Comparison of ENCODE assay signal across 17 cellular contexts in the genomic region with DNA sequence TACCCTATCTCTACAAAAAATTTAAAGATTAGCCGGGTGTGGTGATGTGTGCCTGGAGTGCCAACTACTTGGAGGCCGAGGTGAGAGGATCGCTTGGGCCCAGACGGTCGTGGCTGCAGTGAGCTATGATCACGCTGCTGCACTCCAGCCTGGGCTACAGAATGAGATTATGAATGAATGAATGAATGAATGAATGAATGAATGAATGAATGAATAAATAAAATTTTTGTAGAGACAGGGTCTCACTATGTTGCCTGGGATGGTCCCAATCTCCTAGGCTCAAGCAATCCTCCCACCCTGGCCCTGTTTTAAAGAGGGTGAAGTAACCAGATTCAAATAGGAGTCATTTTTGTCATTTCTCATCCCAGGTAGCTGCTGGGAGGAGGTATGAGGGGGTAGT.
DNase-seq lines count a peak whose midpoint lies in the region; ATAC-seq and TF ChIP-seq lines count a peak whose summit lies in the region.
"Had no signal": no experiment of that assay in that cellular context is flagged by ENCODE, and none has a peak within 500 bp of the region (broad histone marks: within the 10 kb centered on the region; RNA-seq: fewer than 3 reads in every experiment).

No MANE protein-coding gene starts in this region.

- H3K4me3 Mint-ChIP-seq in activated naive CD4-positive, alpha-beta T cell treated with anti-CD3 and anti-CD28 coated beads for 36 hours: peak overlapping the region; percentile 67
- H3K4me3 Mint-ChIP-seq in CD8-positive, alpha-beta T cell: no peak overlapping the region
- peak overlapping the region; percentile 16 for H3K4me3 Mint-ChIP-seq in activated naive CD8-positive, alpha-beta T cell treated with anti-CD3 and anti-CD28 coated beads for 36 hours
- H3K4me3 Mint-ChIP-seq in naive thymus-derived CD8-positive, alpha-beta T cell: no peak overlapping the region

- peaks cover 5% of the 10 kb centered on the region for H3K36me3 ChIP-seq in CD8-positive, alpha-beta T cell (ENCODE audit: insufficient read depth, low read length)
- H3K36me3 ChIP-seq: MG63 had no signal

- H3K27me3 ChIP-seq in CD8-positive, alpha-beta T cell (ENCODE audit: insufficient read depth, low read length): no peaks in the 10 kb centered on the region
- H3K27me3 ChIP-seq: MG63 had no signal

- POLR2A ChIA-PET in CD8-positive, alpha-beta T cell (lab: Charles Lee): interaction anchor here (0.8 to 1.5 kb wide), 2 partner anchors 19 to 21 kb away, joined by 4 to 5 read pairs; no protein-coding TSS in a partner anchor
- POLR2A ChIA-PET in naive thymus-derived CD8-positive, alpha-beta T cell (lab: Charles Lee): interaction anchor here (1.4 kb wide), 1 partner anchor 44 kb away, joined by 4 read pairs; no protein-coding TSS in a partner anchor

- no peaks in the 10 kb centered on the region for H3K9me3 ChIP-seq in CD8-positive, alpha-beta T cell (ENCODE audit: low read length)
- H3K9me3 ChIP-seq: MG63 had no signal

- intact Hi-C loops in activated naive CD4-positive, alpha-beta T cell treated with anti-CD3 and anti-CD28 coated beads for 36 hours (cut with micrococcal nuclease): no loop called here
- intact Hi-C loops in CD8-positive, alpha-beta T cell (cut with DNase I, micrococcal nuclease): no loop called here

- H3K27me3 Mint-ChIP-seq in activated naive CD4-positive, alpha-beta T cell treated with anti-CD3 and anti-CD28 coated beads for 36 hours (ENCODE audit: low read depth): no peaks in the 10 kb centered on the region
- H3K27me3 Mint-ChIP-seq in CD8-positive, alpha-beta T cell (ENCODE audit: low read depth): no peaks in the 10 kb centered on the region
- no peaks in the 10 kb centered on the region for H3K27me3 Mint-ChIP-seq in activated naive CD8-positive, alpha-beta T cell treated with anti-CD3 and anti-CD28 coated beads for 36 hours
- H3K27me3 Mint-ChIP-seq in naive thymus-derived CD8-positive, alpha-beta T cell: no peaks in the 10 kb centered on the region

- no peak overlapping the region for H3K27ac ChIP-seq in CD8-positive, alpha-beta T cell (ENCODE audit: low read depth, low read length)
- H3K27ac ChIP-seq: PC-9 had no signal

- no peak for DNase-seq in activated naive CD4-positive, alpha-beta T cell treated with anti-CD3 and anti-CD28 coated beads for 36 hours
- DNase-seq in activated naive CD4-positive, alpha-beta T cell treated with anti-CD3 and anti-CD28 coated beads, Interleukin-2, amount 50 U/mL, for 16 hours: no peak
- no peak for DNase-seq in CD8-positive, alpha-beta T cell
- no peak for DNase-seq in activated naive CD8-positive, alpha-beta T cell treated with anti-CD3 and anti-CD28 coated beads for 36 hours
- DNase-seq in naive thymus-derived CD8-positive, alpha-beta T cell: no peak
- DNase-seq in T-helper 9 cell: no peak
- no peak for DNase-seq in HCEC 1CT
- DNase-seq: C1 segment of cervical spinal cord, Calu3, DMS53, Karpas-422, MG63, NCI-H1092, NCI-H146, NCI-H2081 treated with DMSO at 0.1 percent for 48 hours, NCI-H510A treated with DMSO at 0.1 percent for 48 hours had no signal

- H3K27ac Mint-ChIP-seq in activated naive CD4-positive, alpha-beta T cell treated with anti-CD3 and anti-CD28 coated beads for 36 hours: peak overlapping the region; percentile 72
- peak overlapping the region; percentile 67 for H3K27ac Mint-ChIP-seq in CD8-positive, alpha-beta T cell
- H3K27ac Mint-ChIP-seq in activated naive CD8-positive, alpha-beta T cell treated with anti-CD3 and anti-CD28 coated beads for 36 hours: peak overlapping the region; percentile 43
- H3K27ac Mint-ChIP-seq in naive thymus-derived CD8-positive, alpha-beta T cell: peak overlapping the region in 8 of 10 donors; percentile 52 to 92 (median 68)

- CTCF ChIA-PET in activated naive CD4-positive, alpha-beta T cell treated with anti-CD3 and anti-CD28 coated beads for 36 hours (lab: Charles Lee): interaction anchor here (0.6 to 1.0 kb wide), 2 partner anchors 154 to 172 kb away, joined by 3 to 6 read pairs; no protein-coding TSS in a partner anchor
- CTCF ChIA-PET in CD8-positive, alpha-beta T cell (lab: Charles Lee): interaction anchor here (1.2 kb wide), 1 partner anchor 11 kb away, joined by 3 read pairs; no protein-coding TSS in a partner anchor

- no peaks in the 10 kb centered on the region for H3K9me3 Mint-ChIP-seq in activated naive CD4-positive, alpha-beta T cell treated with anti-CD3 and anti-CD28 coated beads for 36 hours
- no peaks in the 10 kb centered on the region for H3K9me3 Mint-ChIP-seq in CD8-positive, alpha-beta T cell
- peaks cover 2% of the 10 kb centered on the region for H3K9me3 Mint-ChIP-seq in activated naive CD8-positive, alpha-beta T cell treated with anti-CD3 and anti-CD28 coated beads for 36 hours
- no peaks in the 10 kb centered on the region for H3K9me3 Mint-ChIP-seq in naive thymus-derived CD8-positive, alpha-beta T cell

- H3K4me1 ChIP-seq in CD8-positive, alpha-beta T cell (ENCODE audit: insufficient read depth, low read length): peaks cover 67% of the 10 kb centered on the region

- ATAC-seq in CD8-positive, alpha-beta T cell: no peak
- no peak for ATAC-seq in naive thymus-derived CD8-positive, alpha-beta T cell

- peaks cover 88% of the 10 kb centered on the region for H3K4me1 Mint-ChIP-seq in activated naive CD4-positive, alpha-beta T cell treated with anti-CD3 and anti-CD28 coated beads for 36 hours (ENCODE audit: low read depth)
- peaks cover 89% of the 10 kb centered on the region for H3K4me1 Mint-ChIP-seq in CD8-positive, alpha-beta T cell (ENCODE audit: low read depth)
- H3K4me1 Mint-ChIP-seq in activated naive CD8-positive, alpha-beta T cell treated with anti-CD3 and anti-CD28 coated beads for 36 hours: peaks cover 76% of the 10 kb centered on the region
- H3K4me1 Mint-ChIP-seq in naive thymus-derived CD8-positive, alpha-beta T cell: peaks cover 32 to 89% (median 76%) of the 10 kb centered on the region in 4 donors

- no peak for TF ChIP-seq CTCF in CD8-positive, alpha-beta T cell (IDR thresholded peaks at IDR 0.05)

- H3K4me3 ChIP-seq in CD8-positive, alpha-beta T cell (ENCODE audit: low read depth, low read length): no peak overlapping the region
- H3K4me3 ChIP-seq: MG63, PC-9 had no signal

- H3K36me3 Mint-ChIP-seq in activated naive CD4-positive, alpha-beta T cell treated with anti-CD3 and anti-CD28 coated beads for 36 hours (ENCODE audit: low read depth): peaks cover 35% of the 10 kb centered on the region
- peaks cover 82% of the 10 kb centered on the region for H3K36me3 Mint-ChIP-seq in CD8-positive, alpha-beta T cell
- peaks cover 71% of the 10 kb centered on the region for H3K36me3 Mint-ChIP-seq in activated naive CD8-positive, alpha-beta T cell treated with anti-CD3 and anti-CD28 coated beads for 36 hours
- H3K36me3 Mint-ChIP-seq in naive thymus-derived CD8-positive, alpha-beta T cell: peaks cover 0 to 58% (median 5%) of the 10 kb centered on the region in 3 donors

Comparison
In these comparisons a context has a peak if more than half of its experiments do, and no peak if none do; other contexts are left out.
1. H3K4me3 Mint-ChIP-seq: peak in activated naive CD4-positive, alpha-beta T cell treated with anti-CD3 and anti-CD28 coated beads for 36 hours (single experiment) and activated naive CD8-positive, alpha-beta T cell treated with anti-CD3 and anti-CD28 coated beads for 36 hours (single experiment); none in CD8-positive, alpha-beta T cell (single experiment) and naive thymus-derived CD8-positive, alpha-beta T cell (0 of 10).
2. Peak in every context shown above with its lines, with median percentiles within 50 percentile points of each other: H3K27ac Mint-ChIP-seq.